ENCODE assay signal across 1 cellular context in genomic region chr20:57258055-57258454, GRCh38.
TF ChIP-seq lines count a peak whose summit lies in the region.

No MANE protein-coding gene starts in this region.

TF ChIP-seq in K562, 482 proteins besides CTCF, POLR2A, EP300 and RAD21 (continued from another document):
- no peak for TF ChIP-seq GTF3C2 (IDR thresholded peaks at IDR 0.05; ENCODE audit: borderline replicate concordance, extremely low read depth, insufficient read length)
- peak; percentile 42; the same call in 1 of the 2 replicates for TF ChIP-seq RAD51 (IDR thresholded peaks at IDR 0.05; ENCODE audit: borderline replicate concordance, low read depth)
- TF ChIP-seq ZBTB11 (CRISPR knock-in tag; IDR thresholded peaks at IDR 0.05): 0 out of 6 replicates have a peak, but pooled peaks of 1 of the 3 experiments have one; percentile 45
- TF ChIP-seq TFE3 (CRISPR knock-in tag; IDR thresholded peaks at IDR 0.05): peak; percentile 43; the same call in 1 of the 2 replicates
- TF ChIP-seq ZBTB12 (CRISPR knock-in tag; IDR thresholded peaks at IDR 0.05): no peak
